In the genomic region with DNA sequence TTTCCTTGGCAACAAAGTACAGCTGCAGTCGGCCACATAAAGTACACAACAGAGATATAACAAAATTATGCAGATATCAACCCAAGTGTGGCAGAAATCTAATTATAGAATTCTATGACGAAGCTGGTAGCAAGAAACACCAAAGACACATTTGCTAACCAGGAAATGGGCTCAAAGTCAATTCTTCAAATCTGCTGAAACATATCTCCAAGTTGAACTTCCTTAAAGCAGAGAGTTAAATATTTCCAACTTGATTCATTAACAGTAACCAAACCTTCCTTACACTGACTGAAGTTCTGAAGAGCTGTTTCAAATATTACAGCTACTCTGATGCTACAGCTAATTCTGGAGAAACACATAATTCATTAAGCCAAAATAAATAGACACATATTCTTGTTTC, we compare ENCODE assay signal across 10 cellular contexts.
DNase-seq lines count a peak whose midpoint lies in the region; ATAC-seq and TF ChIP-seq lines count a peak whose summit lies in the region.
"Had no signal": no experiment of that assay in that cellular context is flagged by ENCODE, and none has a peak within 500 bp of the region (broad histone marks: within the 10 kb centered on the region; RNA-seq: fewer than 3 reads in every experiment).

No MANE protein-coding gene starts in this region.

- peaks cover 28% of the 10 kb centered on the region; the same call in 1 of the 2 replicates for H3F3A ChIP-seq in PC-9 (ENCODE audit: insufficient read depth, low read depth)

- H3K27ac Mint-ChIP-seq in CD14-positive monocyte = peak overlapping the region; percentile 68 to 90 (median 82)
- H3K27ac Mint-ChIP-seq in natural killer cell treated with Interleukin-12 subunit alpha and Interleukin-12 subunit beta and Interleukin-15 and Interleukin-18, amount 100 ng/mL, for 72 hours = peak overlapping the region; percentile 37 to 79
- H3K27ac Mint-ChIP-seq: neural progenitor cell had no signal

- peaks cover 50 to 64% of the 10 kb centered on the region in 2 donors for H3K36me3 Mint-ChIP-seq in CD14-positive monocyte
- peaks cover 21% of the 10 kb centered on the region for H3K36me3 Mint-ChIP-seq in natural killer cell treated with Interleukin-12 subunit alpha and Interleukin-12 subunit beta and Interleukin-15 and Interleukin-18, amount 100 ng/mL, for 72 hours

- intact Hi-C loops in CD14-positive monocyte (cut with micrococcal nuclease) = no loop called here
- intact Hi-C loops in PC-9 (cut with micrococcal nuclease; ENCODE audit: unreplicated experiment) = no loop called here
- intact Hi-C loops in head of caudate nucleus (cut with DNase I) = no loop called here

- peaks cover 0 to 2% (median 0%) of the 10 kb centered on the region in 3 donors for H3K27me3 Mint-ChIP-seq in CD14-positive monocyte (ENCODE audit: low read depth in 3 of 3)
- H3K27me3 Mint-ChIP-seq in natural killer cell treated with Interleukin-12 subunit alpha and Interleukin-12 subunit beta and Interleukin-15 and Interleukin-18, amount 100 ng/mL, for 72 hours = no peaks in the 10 kb centered on the region

- no peaks in the 10 kb centered on the region for H3K9me2 ChIP-seq in PC-9 (ENCODE audit: insufficient read depth)

- H3K4me1 Mint-ChIP-seq in CD14-positive monocyte = peaks cover 39% of the 10 kb centered on the region
- peaks cover 29 to 41% of the 10 kb centered on the region in 2 donors for H3K4me1 Mint-ChIP-seq in natural killer cell treated with Interleukin-12 subunit alpha and Interleukin-12 subunit beta and Interleukin-15 and Interleukin-18, amount 100 ng/mL, for 72 hours (ENCODE audit: low read depth in 2 of 2)

- peak overlapping the region; percentile 11; the same call in 1 of the 2 replicates for H3K27ac ChIP-seq in PC-9
- H3K27ac ChIP-seq: neural progenitor cell had no signal

- peaks cover 12% of the 10 kb centered on the region for H3K36me3 ChIP-seq in PC-9 (ENCODE audit: low read depth)

- ATAC-seq in natural killer cell treated with Interleukin-12 subunit alpha and Interleukin-12 subunit beta and Interleukin-15 and Interleukin-18, amount 100 ng/mL, for 72 hours = no peak

- H2AFZ ChIP-seq in PC-9 = no peak overlapping the region
- H2AFZ ChIP-seq: neural progenitor cell had no signal

- peaks cover 54% of the 10 kb centered on the region for H4K20me1 ChIP-seq in PC-9 (ENCODE audit: insufficient read depth)

- peak overlapping the region in 1 of 2 donors; percentile 31 for H3K4me3 Mint-ChIP-seq in CD14-positive monocyte
- no peak overlapping the region for H3K4me3 Mint-ChIP-seq in natural killer cell treated with Interleukin-12 subunit alpha and Interleukin-12 subunit beta and Interleukin-15 and Interleukin-18, amount 100 ng/mL, for 72 hours
- H3K4me3 Mint-ChIP-seq: neural progenitor cell had no signal

- no peaks in the 10 kb centered on the region for H3K9me3 Mint-ChIP-seq in CD14-positive monocyte
- H3K9me3 Mint-ChIP-seq in natural killer cell treated with Interleukin-12 subunit alpha and Interleukin-12 subunit beta and Interleukin-15 and Interleukin-18, amount 100 ng/mL, for 72 hours = no peaks in the 10 kb centered on the region
- H3K9me3 Mint-ChIP-seq: neural progenitor cell had no signal

- H3K9me3 ChIP-seq in PC-9 (ENCODE audit: insufficient read depth, low read depth) = no peaks in the 10 kb centered on the region
- H3K9me3 ChIP-seq: MG63 had no signal

- H3K79me2 ChIP-seq in PC-9 (ENCODE audit: low read depth) = peaks cover 43% of the 10 kb centered on the region

- POLR2A ChIA-PET in PC-9 (lab: Charles Lee; ENCODE audit: unreplicated experiment) = no interaction called here

- peaks cover 21% of the 10 kb centered on the region for H3K4me1 ChIP-seq in PC-9 (replicated peaks; ENCODE audit: insufficient read depth)

- no peak for TF ChIP-seq CTCF in CD14-positive monocyte (IDR thresholded peaks at IDR 0.05)
- TF ChIP-seq CTCF in PC-9 (conservative IDR thresholded peaks at IDR 0.05) = no peak
- no peak for TF ChIP-seq CTCF in epithelial cell of proximal tubule (conservative IDR thresholded peaks at IDR 0.05; ENCODE audit: low read depth, low read length)

- no peaks in the 10 kb centered on the region for H3K27me3 ChIP-seq in PC-9 (ENCODE audit: insufficient read depth, low read depth)
- H3K27me3 ChIP-seq: MG63, neural progenitor cell had no signal

- CTCF ChIA-PET in PC-9 (lab: Charles Lee) = interaction anchor here (0.6 kb wide), 1 partner anchor 181 kb away, joined by 13 read pairs; no protein-coding TSS in a partner anchor

- H3K4me2 ChIP-seq in PC-9 = no peak overlapping the region
- H3K4me2 ChIP-seq: neural progenitor cell had no signal

- DNase-seq in CD14-positive monocyte (ENCODE audit: low spot score) (no peak), PC-9 (no peak), epithelial cell of proximal tubule (ENCODE audit: low read depth) (peak; percentile 47), NCI-H1048 (lab: John Stamatoyannopoulos, UW) (no peak), ecto neural progenitor cell (ENCODE audit: low spot score) (no peak), NCI-H524 (lab: John Stamatoyannopoulos, UW) (no peak), head of caudate nucleus (no peak)
- DNase-seq in natural killer cell treated with Interleukin-12 subunit alpha and Interleukin-12 subunit beta and Interleukin-15 and Interleukin-18, amount 100 ng/mL, for 72 hours (ENCODE audit: low spot score) = no peak
- DNase-seq: MG63 had no signal

- H3K4me3 ChIP-seq in PC-9 (no peak overlapping the region), epithelial cell of proximal tubule (ENCODE audit: low read depth, low read length) (no peak overlapping the region)
- H3K4me3 ChIP-seq: MG63, neural progenitor cell had no signal

- BruUV-seq in PC-9 (replicated peaks; lab: Mats Ljungman, UMichigan) = no TSS peak
